Comparison of ENCODE assay signal across 1 cellular context in the genomic region with DNA sequence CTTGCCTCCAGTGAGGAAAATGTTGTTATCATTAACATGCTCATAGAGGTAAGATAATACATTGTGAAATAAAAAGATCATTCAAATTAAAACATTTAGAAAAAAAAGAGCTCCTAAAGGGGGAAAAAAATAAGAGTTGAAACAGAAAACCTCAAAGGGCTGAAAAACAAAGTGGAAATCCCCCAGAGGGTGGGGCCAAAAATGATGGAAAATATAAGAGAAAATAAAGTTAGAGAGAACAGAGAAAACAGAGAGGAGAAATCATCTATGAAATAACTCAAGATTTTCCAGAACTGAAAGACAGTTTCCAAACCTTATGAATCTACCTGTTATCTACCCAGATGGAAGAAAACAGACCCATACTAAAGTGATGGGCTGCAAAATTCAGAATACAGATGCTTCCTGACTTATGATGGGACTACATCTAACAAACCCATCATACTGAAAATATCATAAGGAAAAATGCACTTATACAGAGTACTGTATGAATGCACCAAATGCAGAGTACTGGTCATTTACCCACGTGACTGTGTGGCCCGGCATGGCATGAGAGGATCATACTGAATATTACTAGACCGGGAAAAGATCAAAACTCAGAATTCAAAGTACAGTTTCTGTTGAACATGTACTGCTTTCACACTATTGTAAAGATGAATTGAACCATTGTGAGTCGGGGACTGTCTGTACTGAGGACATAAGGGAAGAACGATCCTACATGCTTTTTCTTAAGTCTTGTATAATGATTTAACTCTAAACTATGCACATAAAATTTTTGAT.
TF ChIP-seq lines count a peak whose summit lies in the region.

No MANE protein-coding gene starts in this region.

TF ChIP-seq in A549, 52 proteins besides CTCF, POLR2A, EP300 and RAD21:
- no peak for TF ChIP-seq ZSCAN20 (CRISPR knock-in tag; IDR thresholded peaks at IDR 0.05)
- TF ChIP-seq CBX2 (IDR thresholded peaks at IDR 0.05; ENCODE audit: borderline replicate concordance, low read depth): no peak
- TF ChIP-seq ZC3H11A (IDR thresholded peaks at IDR 0.05): no peak
- TF ChIP-seq ZFP36 (IDR thresholded peaks at IDR 0.05; ENCODE audit: borderline replicate concordance, partially characterized antibody): no peak
- TF ChIP-seq ELK1 (IDR thresholded peaks at IDR 0.05; ENCODE audit: low read depth, low read length): no peak
- no peak for TF ChIP-seq MAFK (IDR thresholded peaks at IDR 0.05; ENCODE audit: partially characterized antibody)
